10 cellular contexts compared by ENCODE assay signal in genomic region chrX:125205084-125205917, GRCh38.
DNase-seq lines count a peak whose midpoint lies in the region; ATAC-seq and TF ChIP-seq lines count a peak whose summit lies in the region.
"Had no signal": no experiment of that assay in that cellular context is flagged by ENCODE, and none has a peak within 500 bp of the region (broad histone marks: within the 10 kb centered on the region; RNA-seq: fewer than 3 reads in every experiment).

No MANE protein-coding gene starts in this region.

- H3K9me3 Mint-ChIP-seq in immature natural killer cell = peaks cover 0 to 1% (median 0%) of the 10 kb centered on the region in 6 donors
- H3K9me3 Mint-ChIP-seq: activated B cell treated with CpG ODN at 0.5 μM for 24 hours had no signal

- H3K27me3 Mint-ChIP-seq in immature natural killer cell (ENCODE audit: low read depth in 3 of 3) = peaks cover 4 to 11% (median 9%) of the 10 kb centered on the region in 3 donors

- H3K27ac Mint-ChIP-seq in immature natural killer cell = no peak overlapping the region
- H3K27ac Mint-ChIP-seq: activated B cell treated with CpG ODN at 0.5 μM for 24 hours had no signal

- H3K36me3 Mint-ChIP-seq in immature natural killer cell = no peaks in the 10 kb centered on the region

- peak overlapping the region; percentile 44 for H3K4me2 ChIP-seq in skeletal muscle satellite cell (ENCODE audit: low read length)
- H3K4me2 ChIP-seq in OCI-LY7 (ENCODE audit: low read length) = no peak overlapping the region
- H3K4me2 ChIP-seq: BLaER1 treated with 17β-estradiol and CSF1 and Interleukin-3, amounts not matched to agents 10 nM and 100 nM had no signal

- H3K27me3 ChIP-seq in body of pancreas (no peaks in the 10 kb centered on the region), skeletal muscle satellite cell (ENCODE audit: control insufficient read depth, insufficient read depth, low read length) (peaks cover 15% of the 10 kb centered on the region)

- WGBS in body of pancreas, 2 donors = 0% methylated on average over 4 to 51 of the region's 54 CpGs

- H3K9me2 ChIP-seq in OCI-LY7 (ENCODE audit: insufficient read depth, low read length) = no peaks in the 10 kb centered on the region

- no peak overlapping the region for H2AFZ ChIP-seq in OCI-LY7 (ENCODE audit: low read length)

- H3K4me1 Mint-ChIP-seq in immature natural killer cell = peaks cover 0 to 5% of the 10 kb centered on the region in 2 donors

- H3K9me3 ChIP-seq in body of pancreas = no peaks in the 10 kb centered on the region
- no peaks in the 10 kb centered on the region for H3K9me3 ChIP-seq in skeletal muscle satellite cell (replicated peaks; ENCODE audit: low read length)
- H3K9me3 ChIP-seq in OCI-LY7 (ENCODE audit: low read length) = no peaks in the 10 kb centered on the region

- no peak overlapping the region for H3K4me3 ChIP-seq in body of pancreas
- H3K4me3 ChIP-seq in skeletal muscle satellite cell (ENCODE audit: low read length) = peak overlapping the region; percentile 27
- H3K4me3 ChIP-seq in OCI-LY7 (ENCODE audit: low read depth, low read length, poor library complexity, severe bottlenecking) = no peak overlapping the region
- H3K4me3 ChIP-seq: BLaER1 treated with 17β-estradiol and CSF1 and Interleukin-3, amounts not matched to agents 10 nM and 100 nM had no signal

- CTCF ChIA-PET in OCI-LY7 (lab: Charles Lee; ENCODE audit: unreplicated experiment) = no interaction called here

- H3K4me3 Mint-ChIP-seq in immature natural killer cell = peak overlapping the region in 3 of 5 donors; percentile 27 to 64 (median 38)
- H3K4me3 Mint-ChIP-seq: activated B cell treated with CpG ODN at 0.5 μM for 24 hours had no signal

- H3K4me1 ChIP-seq in body of pancreas (peaks cover 4% of the 10 kb centered on the region), skeletal muscle satellite cell (ENCODE audit: control insufficient read depth, insufficient read depth, low read length) (no peaks in the 10 kb centered on the region), OCI-LY7 (ENCODE audit: insufficient read depth, low read length, poor library complexity, severe bottlenecking) (no peaks in the 10 kb centered on the region)
- H3K4me1 ChIP-seq: BLaER1 treated with 17β-estradiol and CSF1 and Interleukin-3, amounts not matched to agents 10 nM and 100 nM had no signal

- H4K20me1 ChIP-seq in OCI-LY7 (ENCODE audit: insufficient read depth, low read length) = no peaks in the 10 kb centered on the region
- H4K20me1 ChIP-seq: BLaER1 treated with 17β-estradiol and CSF1 and Interleukin-3, amounts not matched to agents 10 nM and 100 nM had no signal

- no peak for TF ChIP-seq POLR2A in body of pancreas (IDR thresholded peaks at IDR 0.05)

- DNase-seq in NCI-H2196 treated with DMSO at 0.1 percent for 48 hours (lab: John Stamatoyannopoulos, UW; ENCODE audit: unreplicated experiment) (peak; percentile 2), NCI-H2196 (lab: John Stamatoyannopoulos, UW; ENCODE audit: unreplicated experiment) (no peak), NCI-H446 treated with DMSO at 0.1 percent for 48 hours (lab: John Stamatoyannopoulos, UW) (peak; percentile 92), body of pancreas (peak; percentile 29 to 69 (median 58)), immature natural killer cell (no peak), OCI-LY7 (ENCODE audit: low spot score) (no peak)
- DNase-seq: activated B cell treated with CpG ODN at 0.5 μM for 24 hours had no signal

- H3K9ac ChIP-seq in skeletal muscle satellite cell (ENCODE audit: low read depth, low read length) = no peak overlapping the region
- H3K9ac ChIP-seq: BLaER1 treated with 17β-estradiol and CSF1 and Interleukin-3, amounts not matched to agents 10 nM and 100 nM had no signal

- no peaks in the 10 kb centered on the region for H3K79me2 ChIP-seq in OCI-LY7 (ENCODE audit: insufficient read depth, low read depth, low read length)

- peak in 6 of 7 experiments; percentile 5 to 47 (median 16) for TF ChIP-seq CTCF in body of pancreas (IDR thresholded peaks at IDR 0.05)
- TF ChIP-seq CTCF in OCI-LY7 (conservative IDR thresholded peaks at IDR 0.05; ENCODE audit: low read length) = no peak

- ATAC-seq in body of pancreas (peak; percentile 70), GM21447 (IDR thresholded peaks at IDR 0.05; ENCODE audit: unreplicated experiment) (no peak)

- POLR2A ChIA-PET in OCI-LY7 (lab: Charles Lee) = no interaction called here

- intact Hi-C loops in body of pancreas (cut with DNase I) = no loop called here
- intact Hi-C loops in OCI-LY7 (cut with micrococcal nuclease; ENCODE audit: unreplicated experiment) = no loop called here

- H3K27ac ChIP-seq in body of pancreas (peak overlapping the region in 1 of 4 donors; percentile 8), OCI-LY7 (ENCODE audit: low read depth, low read length, poor library complexity, severe bottlenecking) (no peak overlapping the region)
- H3K27ac ChIP-seq: BLaER1 treated with 17β-estradiol and CSF1 and Interleukin-3, amounts not matched to agents 10 nM and 100 nM had no signal

- no TSS peak for BruUV-seq in OCI-LY7 (replicated peaks; lab: Mats Ljungman, UMichigan)

- H3K36me3 ChIP-seq in body of pancreas (replicated peaks in 1 of 2; ENCODE audit: insufficient read depth in 1 of 2, low read depth in 2 of 2) = no peaks in the 10 kb centered on the region
- H3K36me3 ChIP-seq in skeletal muscle satellite cell (ENCODE audit: insufficient read depth, low read length) = no peaks in the 10 kb centered on the region
- H3K36me3 ChIP-seq in OCI-LY7 (ENCODE audit: insufficient read depth, low read length) = no peaks in the 10 kb centered on the region
- H3K36me3 ChIP-seq: BLaER1 treated with 17β-estradiol and CSF1 and Interleukin-3, amounts not matched to agents 10 nM and 100 nM had no signal

Comparison
In these comparisons a context has a peak if more than half of its experiments do, and no peak if none do; other contexts are left out.
1. DNase-seq: peak in NCI-H2196 treated with DMSO at 0.1 percent for 48 hours (single experiment), NCI-H446 treated with DMSO at 0.1 percent for 48 hours (single experiment) and body of pancreas (4 of 4); none in NCI-H2196 (single experiment), immature natural killer cell (0 of 3) and OCI-LY7 (single experiment).